ENCODE assay signal across 9 cellular contexts in genomic region chr13:29935309-29935981, GRCh38.
DNase-seq lines count a peak whose midpoint lies in the region; ATAC-seq and TF ChIP-seq lines count a peak whose summit lies in the region.
"Had no signal": no experiment of that assay in that cellular context is flagged by ENCODE, and none has a peak within 500 bp of the region (broad histone marks: within the 10 kb centered on the region; RNA-seq: fewer than 3 reads in every experiment).

No MANE protein-coding gene starts in this region.

- TF ChIP-seq POLR2A in prostate gland (IDR thresholded peaks at IDR 0.05): no peak

- H3K36me3 Mint-ChIP-seq in activated naive CD4-positive, alpha-beta T cell treated with anti-CD3 and anti-CD28 coated beads, Interleukin-2, amount 50 U/mL, for 24 hours: no peaks in the 10 kb centered on the region

- H3K4me1 ChIP-seq in Karpas-422 (ENCODE audit: low read length) (no peaks in the 10 kb centered on the region), prostate gland (replicated peaks) (no peaks in the 10 kb centered on the region)

- no peaks in the 10 kb centered on the region for H3K27me3 Mint-ChIP-seq in activated naive CD4-positive, alpha-beta T cell treated with anti-CD3 and anti-CD28 coated beads, Interleukin-2, amount 50 U/mL, for 24 hours

- no peak overlapping the region for H3K4me2 ChIP-seq in Karpas-422 (ENCODE audit: low read depth, low read length, poor library complexity, severe bottlenecking)

- peak overlapping the region; percentile 91 for H3K27ac Mint-ChIP-seq in activated naive CD4-positive, alpha-beta T cell treated with anti-CD3 and anti-CD28 coated beads, Interleukin-2, amount 50 U/mL, for 24 hours

- no peak for TF ChIP-seq CTCF in prostate gland (IDR thresholded peaks at IDR 0.05)
- no peak for TF ChIP-seq CTCF in omental fat pad (IDR thresholded peaks at IDR 0.05)

- H3K9me2 ChIP-seq in Karpas-422 (replicated peaks; ENCODE audit: insufficient read depth, low read length): no peaks in the 10 kb centered on the region

- no peaks in the 10 kb centered on the region for H3K27me3 ChIP-seq in Karpas-422 (ENCODE audit: low read length)
- no peaks in the 10 kb centered on the region for H3K27me3 ChIP-seq in prostate gland (replicated peaks; ENCODE audit: insufficient read depth)

- DNase-seq in RPMI8226: peak; percentile 31
- peak; percentile 38 to 39 for DNase-seq in stimulated activated CD4-positive, alpha-beta T cell treated with anti-CD3 and anti-CD28 coated beads, Interleukin-1b, Interleukin-23, amount 100 ng/mL, for 4 hours (ENCODE audit: low read depth in 2 of 2)
- DNase-seq in Karpas-422: no peak
- no peak for DNase-seq in prostate gland (ENCODE audit: low spot score)
- DNase-seq in omental fat pad (ENCODE audit: low spot score): no peak
- DNase-seq: heart right ventricle had no signal

- no peaks in the 10 kb centered on the region for H4K20me1 ChIP-seq in Karpas-422 (ENCODE audit: insufficient read depth, low read depth, low read length)

- H3K4me3 ChIP-seq in Karpas-422 (ENCODE audit: low read length): no peak overlapping the region
- H3K4me3 ChIP-seq in prostate gland: no peak overlapping the region

- H2AFZ ChIP-seq in Karpas-422 (ENCODE audit: low read length): no peak overlapping the region

- H3K36me3 ChIP-seq in Karpas-422 (ENCODE audit: insufficient read depth, low read length): no peaks in the 10 kb centered on the region
- H3K36me3 ChIP-seq in prostate gland: no peaks in the 10 kb centered on the region
- H3K36me3 ChIP-seq: heart right ventricle had no signal

- H3K27ac ChIP-seq in Karpas-422 (ENCODE audit: low read length): no peak overlapping the region
- no peak overlapping the region for H3K27ac ChIP-seq in prostate gland

- H3K79me2 ChIP-seq in Karpas-422 (ENCODE audit: low read length): no peaks in the 10 kb centered on the region

- H3K9me3 ChIP-seq in Karpas-422 (ENCODE audit: low read length) (no peaks in the 10 kb centered on the region), prostate gland (no peaks in the 10 kb centered on the region)

- no peak overlapping the region for H3K9ac ChIP-seq in Karpas-422 (ENCODE audit: low read length)

- intact Hi-C loops in prostate gland (cut with DNase I): no loop called here

- no peaks in the 10 kb centered on the region for H3K9me3 Mint-ChIP-seq in activated naive CD4-positive, alpha-beta T cell treated with anti-CD3 and anti-CD28 coated beads, Interleukin-2, amount 50 U/mL, for 24 hours

- ATAC-seq in GM18873 (IDR thresholded peaks at IDR 0.05; ENCODE audit: low FRiP score, unreplicated experiment) (peak; percentile 95), HG02885 (IDR thresholded peaks at IDR 0.05; ENCODE audit: poor library complexity, unreplicated experiment) (peak; percentile 94), omental fat pad (ENCODE audit: low FRiP score) (no peak)

- WGBS in prostate gland: 69% methylated on average over 6 of the region's 6 CpGs

- peaks cover 43% of the 10 kb centered on the region for H3K4me1 Mint-ChIP-seq in activated naive CD4-positive, alpha-beta T cell treated with anti-CD3 and anti-CD28 coated beads, Interleukin-2, amount 50 U/mL, for 24 hours

- peak overlapping the region; percentile 87 for H3K4me3 Mint-ChIP-seq in activated naive CD4-positive, alpha-beta T cell treated with anti-CD3 and anti-CD28 coated beads, Interleukin-2, amount 50 U/mL, for 24 hours

Comparison
In these comparisons a context has a peak if more than half of its experiments do, and no peak if none do; other contexts are left out.
1. DNase-seq: peak in RPMI8226 (single experiment) and stimulated activated CD4-positive, alpha-beta T cell treated with anti-CD3 and anti-CD28 coated beads, Interleukin-1b, Interleukin-23, amount 100 ng/mL, for 4 hours (2 of 2); none in Karpas-422 (single experiment), prostate gland (single experiment) and omental fat pad (single experiment).